In genomic region chr3:128983293-128984069, GRCh38 we compare ENCODE assay signal across 19 cellular contexts. TPM values are rescaled to one million over a fixed set of nuclear protein-coding genes. Genes with fewer than 3 reads are reported as not detected.
DNase-seq lines count a peak whose midpoint lies in the region; ATAC-seq, FAIRE-seq and TF ChIP-seq lines count a peak whose summit lies in the region.
"Had no signal": no experiment of that assay in that cellular context is flagged by ENCODE, and none has a peak within 500 bp of the region (broad histone marks: within the 10 kb centered on the region; RNA-seq: fewer than 3 reads in every experiment).

No MANE protein-coding gene starts in this region.

- H3K27me3 ChIP-seq in keratinocyte (ENCODE audit: control insufficient read depth, extremely low read depth, insufficient read depth, low read length) = no peaks in the 10 kb centered on the region
- H3K27me3 ChIP-seq: BE2C had no signal

- no peak overlapping the region for H3K9ac ChIP-seq in keratinocyte (ENCODE audit: control insufficient read depth, extremely low read depth, insufficient read depth, low read length)

- no peaks in the 10 kb centered on the region for H3K36me3 ChIP-seq in keratinocyte (ENCODE audit: control insufficient read depth in 2 of 2, extremely low read depth in 1 of 2, insufficient read depth in 2 of 2, low read length in 2 of 2)
- H3K36me3 ChIP-seq: BE2C had no signal

- peak overlapping the region; percentile 34 for H3K27ac Mint-ChIP-seq in T-helper 17 cell
- H3K27ac Mint-ChIP-seq: CD4-positive, alpha-beta T cell had no signal

- H3K4me1 ChIP-seq in keratinocyte (ENCODE audit: control insufficient read depth, extremely low read depth, insufficient read depth, low read length) = peaks cover 18% of the 10 kb centered on the region
- H3K4me1 ChIP-seq: BE2C had no signal

- peak overlapping the region; percentile 81 for H3K27ac ChIP-seq in keratinocyte (ENCODE audit: control insufficient read depth, insufficient read depth, low read length)
- H3K27ac ChIP-seq: 22Rv1, PC-9 had no signal

- H2AFZ ChIP-seq in keratinocyte (ENCODE audit: control insufficient read depth, low read length) = no peak overlapping the region
- H2AFZ ChIP-seq: PC-9 had no signal

- no peaks in the 10 kb centered on the region for H3K9me1 ChIP-seq in keratinocyte (ENCODE audit: control insufficient read depth, extremely low read depth, insufficient read depth, low read length)

- no peak for TF ChIP-seq CTCF in keratinocyte (optimal IDR thresholded peaks at IDR 0.05 in 1 of 3, IDR thresholded peaks at IDR 0.05 in 1 of 3, conservative IDR thresholded peaks at IDR 0.05 in 1 of 3; ENCODE audit: extremely low read depth in 1 of 3, insufficient read depth in 2 of 3, low read length in 3 of 3)

- dilution Hi-C loops in keratinocyte (cut with MboI; ENCODE audit: extremely low pct_ligation_motif_present, low sequenced_read_pairs) = no loop called here

- FAIRE-seq in keratinocyte (lab: Jason Lieb, UNC) = no peak

- H3K4me3 Mint-ChIP-seq in T-helper 17 cell = no peak overlapping the region
- H3K4me3 Mint-ChIP-seq: CD4-positive, alpha-beta T cell had no signal

- peaks cover 5% of the 10 kb centered on the region for H3K4me1 Mint-ChIP-seq in T-helper 17 cell

- H3K36me3 Mint-ChIP-seq in T-helper 17 cell (ENCODE audit: low read depth) = peaks cover 2% of the 10 kb centered on the region

- H3K9me3 ChIP-seq in T-helper 17 cell (ENCODE audit: control insufficient read depth, low read length, poor library complexity, severe bottlenecking) (no peaks in the 10 kb centered on the region), keratinocyte (ENCODE audit: control insufficient read depth, low read depth, low read length) (no peaks in the 10 kb centered on the region)
- H3K9me3 ChIP-seq: BE2C had no signal

- no peaks in the 10 kb centered on the region for H4K20me1 ChIP-seq in keratinocyte (ENCODE audit: control insufficient read depth, extremely low read depth, insufficient read depth, low read length)

- H3K79me2 ChIP-seq in keratinocyte (ENCODE audit: control insufficient read depth, insufficient read depth, low read length) = no peaks in the 10 kb centered on the region

- peaks cover 13% of the 10 kb centered on the region for H3K27me3 Mint-ChIP-seq in T-helper 17 cell
- H3K27me3 Mint-ChIP-seq: CD4-positive, alpha-beta T cell had no signal

- no peak for ATAC-seq in T-helper 17 cell
- ATAC-seq: HCT116 had no signal

- H3K4me2 ChIP-seq in keratinocyte (ENCODE audit: control insufficient read depth, extremely low read depth, insufficient read depth, low read depth, low read length) = no peak overlapping the region
- H3K4me2 ChIP-seq: PC-9 had no signal

- H3K4me3 ChIP-seq in keratinocyte (ENCODE audit: control insufficient read depth in 2 of 3, extremely low read depth in 1 of 3, insufficient read depth in 2 of 3, low read depth in 1 of 3, low read length in 3 of 3) = no peak overlapping the region
- H3K4me3 ChIP-seq: PC-9 had no signal

- peak in 2 of 3 experiments; percentile 31 to 66 for DNase-seq in NCI-H1417 (lab: John Stamatoyannopoulos, UW)
- DNase-seq in NCI-H1417 treated with DMSO at 0.1 percent for 48 hours (lab: John Stamatoyannopoulos, UW) = no peak
- DNase-seq in T-helper 17 cell = no peak
- DNase-seq in keratinocyte (ENCODE audit: low read depth, low spot score) = no peak
- DNase-seq in retina = peak; percentile 69
- DNase-seq in activated T-cell treated with anti-CD3 and anti-CD28 coated beads, Interleukin-2, amount 50 U/mL, for 48 hours = no peak
- no peak for DNase-seq in NK-92 treated with Interleukin-12 subunit alpha and Interleukin-12 subunit beta, amount 100 ng/mL, for 24 hours (lab: John Stamatoyannopoulos, UW)
- DNase-seq in ureter (ENCODE audit: low spot score) = no peak
- DNase-seq: BE2C; CD4-positive, alpha-beta T cell; EL; NCI-H1105 treated with DMSO at 0.1 percent for 48 hours; NCI-H2029; NCI-H2171; NCI-H446 treated with DMSO at 0.1 percent for 48 hours; NCI-H82; PC-9 had no signal

RNA-seq across cellular contexts. Expression of gene CFAP92, which starts 10.4 kb away (rescaled TPM):
- under 1 TPM; 0.15 to 0.37 TPM for total RNA-seq in T-helper 17 cell
- polyA plus RNA-seq in keratinocyte = 0.11 to 0.26 TPM (median 0.22 TPM) in 3 replicates
- 0.45 TPM for polyA plus RNA-seq in keratinocyte (2011; ENCODE audit: low read depth)
- polyA plus RNA-seq in keratinocyte (2011; cell fraction: cytosol; rRNA removed) = 0.12 and 0.14 TPM in 2 replicates
- 0.19 and 0.45 TPM in 2 replicates for polyA plus RNA-seq in keratinocyte (2011; cell fraction: nucleus; rRNA removed)
- 0.17 and 0.24 TPM in 2 replicates for polyA plus RNA-seq in keratinocyte (2012; ENCODE audit: low replicate concordance)
- polyA minus RNA-seq in keratinocyte = 0.58 TPM in 1 of 3 replicates, not detected in the others
- polyA minus RNA-seq in keratinocyte (2011; cell fraction: cytosol; rRNA and poly(A)+ RNA removed) = not detected
- polyA minus RNA-seq in keratinocyte (2011; cell fraction: nucleus; rRNA and poly(A)+ RNA removed) = not detected in 2 replicates
- 2.1 TPM for total RNA-seq in ureter

RNA-seq across cellular contexts. Expression of gene EFCC1, which starts 17.6 kb away (rescaled TPM):
- total RNA-seq in T-helper 17 cell (under 1 TPM in 1 of 2 donors, not detected in 1; 0.12 TPM), ureter (2.1 TPM)
- not detected in 3 replicates for polyA plus RNA-seq in keratinocyte
- not detected for polyA plus RNA-seq in keratinocyte (2011; ENCODE audit: low read depth)
- polyA plus RNA-seq in keratinocyte (2011; cell fraction: cytosol; rRNA removed) = not detected in 2 replicates
- not detected in 2 replicates for polyA plus RNA-seq in keratinocyte (2011; cell fraction: nucleus; rRNA removed)
- 0.16 TPM in 1 of 2 replicates, not detected in the other for polyA plus RNA-seq in keratinocyte (2012; ENCODE audit: low replicate concordance)
- polyA minus RNA-seq in keratinocyte = not detected in 3 replicates
- not detected for polyA minus RNA-seq in keratinocyte (2011; cell fraction: cytosol; rRNA and poly(A)+ RNA removed)
- polyA minus RNA-seq in keratinocyte (2011; cell fraction: nucleus; rRNA and poly(A)+ RNA removed) = not detected in 2 replicates

Comparison
In these comparisons a context has a peak if more than half of its experiments do, and no peak if none do; other contexts are left out.
1. DNase-seq: peak in NCI-H1417 (2 of 3) and retina (single experiment); none in NCI-H1417 treated with DMSO at 0.1 percent for 48 hours (single experiment), T-helper 17 cell (0 of 3), keratinocyte (single experiment), activated T-cell treated with anti-CD3 and anti-CD28 coated beads, Interleukin-2, amount 50 U/mL, for 48 hours (0 of 2), NK-92 treated with Interleukin-12 subunit alpha and Interleukin-12 subunit beta, amount 100 ng/mL, for 24 hours (single experiment) and ureter (single experiment).